Comparison of ENCODE assay signal across 1 cellular context in the genomic region with DNA sequence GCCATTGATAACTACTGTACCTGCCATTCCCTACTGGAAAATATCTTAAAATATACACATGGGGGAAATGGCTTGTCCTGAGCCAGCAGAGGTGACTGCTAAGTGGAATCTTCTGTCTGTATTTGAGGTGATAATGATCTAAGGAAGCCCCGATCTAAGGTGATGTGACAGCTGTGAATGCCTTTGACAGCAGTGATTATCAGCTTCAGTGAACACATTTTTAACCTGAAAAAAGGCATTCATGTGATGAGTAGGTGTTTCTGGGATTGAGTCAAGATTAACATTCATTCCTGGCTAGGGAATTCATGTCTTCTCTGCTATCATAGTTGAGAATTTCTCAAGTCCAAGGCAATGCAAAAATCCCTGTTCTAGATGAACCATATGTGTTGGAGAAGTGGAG.
TF ChIP-seq lines count a peak whose summit lies in the region.

No MANE protein-coding gene starts in this region.

TF ChIP-seq in GM12878, 131 proteins besides CTCF, POLR2A, EP300 and RAD21:
- TF ChIP-seq, protein P1, sequence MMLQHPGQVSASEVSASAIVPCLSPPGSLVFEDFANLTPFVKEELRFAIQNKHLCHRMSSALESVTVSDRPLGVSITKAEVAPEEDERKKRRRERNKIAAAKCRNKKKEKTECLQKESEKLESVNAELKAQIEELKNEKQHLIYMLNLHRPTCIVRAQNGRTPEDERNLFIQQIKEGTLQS (IDR thresholded peaks at IDR 0.05; ENCODE audit: borderline replicate concordance, extremely low read depth, low read depth, low read length): no peak
- 0 out of 2 replicates have a peak, but pooled peaks have one; percentile 12 for TF ChIP-seq JUNB (IDR thresholded peaks at IDR 0.05)
